ENCODE assay signal across 14 cellular contexts in the genomic region with DNA sequence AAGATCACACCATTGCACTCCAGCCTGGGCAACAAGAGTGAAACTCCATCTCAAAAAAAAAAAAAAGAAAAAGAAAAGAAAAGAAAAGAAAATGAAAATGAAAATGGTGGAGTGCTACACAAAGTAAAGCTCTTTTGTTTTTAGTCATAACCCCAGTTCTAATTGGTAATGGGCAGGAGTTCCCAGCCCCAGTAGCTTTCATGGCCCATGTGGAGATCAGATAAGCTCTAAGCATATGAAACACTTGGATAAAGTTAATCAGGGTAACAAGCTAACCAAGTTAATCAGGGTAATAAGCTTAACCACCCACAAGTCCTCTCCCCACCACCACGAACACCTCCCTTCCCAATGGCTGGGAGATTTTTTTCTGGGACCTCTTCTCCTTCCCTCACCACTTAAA.
DNase-seq lines count a peak whose midpoint lies in the region; ATAC-seq and TF ChIP-seq lines count a peak whose summit lies in the region.
"Had no signal": no experiment of that assay in that cellular context is flagged by ENCODE, and none has a peak within 500 bp of the region (broad histone marks: within the 10 kb centered on the region; RNA-seq: fewer than 3 reads in every experiment).

No MANE protein-coding gene starts in this region.

- H2AFZ ChIP-seq in H9 (ENCODE audit: low read length): no peak overlapping the region

- H3K18ac ChIP-seq in H9 (ENCODE audit: insufficient read length, low read depth, low read length): no peak overlapping the region

- no peak overlapping the region for H3K27ac Mint-ChIP-seq in T-helper 2 cell treated with Interferon-gamma antibody and Interleukin-4, amounts not matched to agents 5 μg/mL and 100 μg/mL, for 36 hours
- no peak overlapping the region for H3K27ac Mint-ChIP-seq in H9
- H3K27ac Mint-ChIP-seq: naive thymus-derived CD8-positive, alpha-beta T cell had no signal

- no peak overlapping the region for H2AK5ac ChIP-seq in H9 (ENCODE audit: insufficient read length, low read length)

- peaks cover 29% of the 10 kb centered on the region for H3K4me1 Mint-ChIP-seq in T-helper 2 cell treated with Interferon-gamma antibody and Interleukin-4, amounts not matched to agents 5 μg/mL and 100 μg/mL, for 36 hours (ENCODE audit: low read depth)
- H3K4me1 Mint-ChIP-seq in H9: peaks cover 12 to 21% of the 10 kb centered on the region in 2 experiments

- no peaks in the 10 kb centered on the region for H3K4me1 ChIP-seq in H9 (ENCODE audit: insufficient read depth, low read length)

- no peak overlapping the region for H3K23ac ChIP-seq in H9 (ENCODE audit: insufficient read length, low read depth, low read length)

- H3K9me3 Mint-ChIP-seq in T-helper 2 cell treated with Interferon-gamma antibody and Interleukin-4, amounts not matched to agents 5 μg/mL and 100 μg/mL, for 36 hours: no peaks in the 10 kb centered on the region
- H3K9me3 Mint-ChIP-seq in H9: no peaks in the 10 kb centered on the region
- H3K9me3 Mint-ChIP-seq: naive thymus-derived CD8-positive, alpha-beta T cell had no signal

- H4K20me1 ChIP-seq in H9 (ENCODE audit: control insufficient read depth, insufficient read depth, insufficient read length): no peaks in the 10 kb centered on the region

- H3K4ac ChIP-seq in H9 (ENCODE audit: low read depth, low read length): no peak overlapping the region

- no peak for TF ChIP-seq CTCF in H9 (conservative IDR thresholded peaks at IDR 0.05)

- H4K8ac ChIP-seq in H9 (replicated peaks; ENCODE audit: insufficient read length, low read depth, low read length): no peak overlapping the region

- no peaks in the 10 kb centered on the region for H3K23me2 ChIP-seq in H9 (ENCODE audit: insufficient read length, low read depth, low read length, poor library complexity, severe bottlenecking)

- no peaks in the 10 kb centered on the region for H3K79me2 ChIP-seq in H9 (ENCODE audit: insufficient read depth, low read length)

- no peak overlapping the region for H2BK5ac ChIP-seq in H9 (ENCODE audit: insufficient read length, low read length)

- H3K4me3 Mint-ChIP-seq in T-helper 2 cell treated with Interferon-gamma antibody and Interleukin-4, amounts not matched to agents 5 μg/mL and 100 μg/mL, for 36 hours: peak overlapping the region; percentile 35
- no peak overlapping the region for H3K4me3 Mint-ChIP-seq in H9
- H3K4me3 Mint-ChIP-seq: naive thymus-derived CD8-positive, alpha-beta T cell had no signal

- no peak overlapping the region for H3K56ac ChIP-seq in H9 (ENCODE audit: insufficient read length, low read depth, low read length)

- H3K4me2 ChIP-seq in H9 (ENCODE audit: insufficient read depth, insufficient read length, low read length): no peak overlapping the region

- no peak overlapping the region for H3K9ac ChIP-seq in H9 (ENCODE audit: extremely low read depth, insufficient read length, low read length)

- H3K27me3 Mint-ChIP-seq in T-helper 2 cell treated with Interferon-gamma antibody and Interleukin-4, amounts not matched to agents 5 μg/mL and 100 μg/mL, for 36 hours (ENCODE audit: low read depth): peaks cover 30% of the 10 kb centered on the region
- H3K27me3 Mint-ChIP-seq in H9 (ENCODE audit: low read depth): peaks cover 5% of the 10 kb centered on the region

- H3K27ac ChIP-seq in H9 (ENCODE audit: insufficient read length, low read depth, low read length): no peak overlapping the region

- H3T11ph ChIP-seq in H9 (ENCODE audit: low read length): no peak overlapping the region

- H3K14ac ChIP-seq in H9 (ENCODE audit: insufficient read depth, low read length): no peak overlapping the region

- H3K9me3 ChIP-seq in H9 (ENCODE audit: control insufficient read depth, low read depth, low read length): no peaks in the 10 kb centered on the region

- H4K5ac ChIP-seq in H9 (ENCODE audit: insufficient read length, low read depth, low read length): no peak overlapping the region

- no CpG with 5 or more reads among the region's 1 CpG for WGBS in H9 (ENCODE audit: extremely low coverage, insufficient read length, low lambda C conversion rate)

- H2BK15ac ChIP-seq in H9 (ENCODE audit: low read depth, low read length): no peak overlapping the region

- H3K36me3 Mint-ChIP-seq in T-helper 2 cell treated with Interferon-gamma antibody and Interleukin-4, amounts not matched to agents 5 μg/mL and 100 μg/mL, for 36 hours (ENCODE audit: low read depth): no peaks in the 10 kb centered on the region
- no peaks in the 10 kb centered on the region for H3K36me3 Mint-ChIP-seq in H9 (ENCODE audit: insufficient read depth in 1 of 3, low read depth in 3 of 3)
- H3K36me3 Mint-ChIP-seq: naive thymus-derived CD8-positive, alpha-beta T cell had no signal

- no peak overlapping the region for H2BK20ac ChIP-seq in H9 (ENCODE audit: low read depth, low read length, poor library complexity, severe bottlenecking)

- no peak overlapping the region for H2BK12ac ChIP-seq in H9 (ENCODE audit: insufficient read length, low read depth, low read length)

- H2BK120ac ChIP-seq in H9 (ENCODE audit: low read depth, low read length, poor library complexity, severe bottlenecking): no peak overlapping the region

- no peaks in the 10 kb centered on the region for H3K79me1 ChIP-seq in H9 (ENCODE audit: insufficient read depth, low read depth, low read length, poor library complexity, severe bottlenecking)

- ATAC-seq in GM18861 (IDR thresholded peaks at IDR 0.05; ENCODE audit: unreplicated experiment): peak; percentile 72
- peak; percentile 75 for ATAC-seq in GM21367 (IDR thresholded peaks at IDR 0.05; ENCODE audit: unreplicated experiment)
- peak; percentile 71 for ATAC-seq in HG03064 (IDR thresholded peaks at IDR 0.05; ENCODE audit: low read depth, unreplicated experiment)
- ATAC-seq: HCT116; naive thymus-derived CD8-positive, alpha-beta T cell; Panc1 had no signal

- H4K91ac ChIP-seq in H9 (ENCODE audit: insufficient read length, low read depth, low read length): no peak overlapping the region

- no peaks in the 10 kb centered on the region for H3K27me3 ChIP-seq in H9 (ENCODE audit: insufficient read depth, low read length)

- peak; percentile 6 for DNase-seq in T-helper 2 cell treated with Interferon-gamma antibody and Interleukin-4, amounts not matched to agents 5 μg/mL and 100 μg/mL, for 36 hours (ENCODE audit: low spot score)
- DNase-seq in GDM1 (lab: John Stamatoyannopoulos, UW): no peak
- no peak for DNase-seq in H9
- no peak for DNase-seq in NCI-H446 treated with DMSO at 0.1 percent for 48 hours (lab: John Stamatoyannopoulos, UW)
- no peak for DNase-seq in kidney glomerular epithelial cell (lab: John Stamatoyannopoulos, UW)
- DNase-seq: amygdala; DMS153; MV-4-11; naive thymus-derived CD8-positive, alpha-beta T cell had no signal
